1 cellular context compared by ENCODE assay signal in the genomic region with DNA sequence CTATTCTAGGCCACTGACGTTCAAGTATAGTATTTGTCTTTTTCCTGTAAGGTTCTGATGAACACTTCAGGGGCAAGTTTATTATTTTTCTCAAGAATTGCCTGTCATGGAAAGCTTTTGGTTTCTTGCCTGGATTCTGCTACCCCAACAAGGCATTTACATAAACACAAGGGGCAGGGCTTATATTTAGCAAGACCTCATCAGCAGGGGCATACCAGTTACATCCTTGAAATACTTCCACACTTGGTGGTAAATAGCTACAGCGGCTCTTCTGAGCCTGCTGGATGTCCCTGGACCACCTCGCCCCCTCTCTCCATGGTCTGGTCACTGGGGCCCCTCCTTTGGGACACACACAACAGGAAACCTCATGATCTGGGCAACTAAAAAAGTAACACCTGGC.
TF ChIP-seq lines count a peak whose summit lies in the region.

No MANE protein-coding gene starts in this region.

TF ChIP-seq in GM23338, 12 proteins besides CTCF, POLR2A, EP300 and RAD21 (continued from another document):
- TF ChIP-seq ZNF462 (CRISPR knock-in tag; IDR thresholded peaks at IDR 0.05): no peak
- no peak for TF ChIP-seq STAT1 (IDR thresholded peaks at IDR 0.05; ENCODE audit: unreplicated experiment)
- TF ChIP-seq NANOG (IDR thresholded peaks at IDR 0.05; ENCODE audit: borderline replicate concordance): no peak
